In the genomic region with DNA sequence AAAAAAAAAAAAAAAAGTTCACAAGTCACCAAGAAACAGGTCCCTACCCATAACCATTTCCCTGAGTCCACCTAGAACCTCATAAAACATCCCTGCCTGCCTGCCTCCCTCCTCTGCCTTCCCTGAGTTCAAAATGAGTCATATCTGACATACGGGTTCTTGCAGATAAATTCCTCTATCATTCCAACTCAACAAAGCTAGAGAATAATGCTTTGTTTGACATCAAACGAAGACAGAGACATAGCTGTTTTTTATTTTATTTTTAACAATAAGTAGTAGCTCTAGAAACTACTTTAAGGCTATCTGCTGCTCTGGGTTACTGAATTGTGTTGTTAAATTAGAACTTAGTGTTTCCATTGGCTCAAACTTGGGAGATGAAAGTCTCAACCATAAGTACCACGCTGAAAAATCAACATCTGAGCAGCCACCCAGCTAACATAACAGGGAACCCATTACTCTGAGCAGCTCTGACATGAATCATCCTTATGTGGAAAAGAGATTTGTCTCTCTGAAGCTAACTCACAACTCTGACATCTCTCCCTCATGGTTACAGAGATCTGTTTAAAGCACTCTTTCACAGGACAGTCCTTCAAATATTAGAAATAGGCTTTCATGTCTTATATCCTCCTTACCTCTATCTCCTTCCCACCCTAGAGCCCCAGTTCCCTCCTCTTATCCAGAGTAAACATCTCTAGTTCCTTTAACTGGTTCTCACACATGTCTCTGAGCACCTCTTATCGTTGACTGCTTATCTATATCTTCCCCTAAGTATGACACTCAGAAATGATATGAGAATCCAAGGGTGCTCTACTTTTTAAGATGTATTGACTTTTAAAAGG, we compare ENCODE assay signal across 9 cellular contexts. TPM values are rescaled to one million over a fixed set of nuclear protein-coding genes. Genes with fewer than 3 reads are reported as not detected.
A peak's percentile ranks its signal among the peaks of the same experiment; 100 is the strongest.
DNase-seq lines count a peak whose midpoint lies in the region; ATAC-seq and TF ChIP-seq lines count a peak whose summit lies in the region.
"Had no signal": no experiment of that assay in that cellular context is flagged by ENCODE, and none has a peak within 500 bp of the region (broad histone marks: within the 10 kb centered on the region; RNA-seq: fewer than 3 reads in every experiment).

No MANE protein-coding gene starts in this region.

- peak overlapping the region; percentile 70 for H3K27ac ChIP-seq in fibroblast of lung (ENCODE audit: insufficient read depth, low read length)
- H3K27ac ChIP-seq: HL-60 had no signal

- H3K4me1 ChIP-seq in fibroblast of lung (ENCODE audit: control insufficient read depth, extremely low read depth, insufficient read depth, low read length) (peaks cover 18% of the 10 kb centered on the region), skeletal muscle satellite cell (ENCODE audit: control insufficient read depth, insufficient read depth, low read length) (peaks cover 46% of the 10 kb centered on the region)

- H3K36me3 ChIP-seq in fibroblast of lung (ENCODE audit: control insufficient read depth, insufficient read depth, low read length) = no peaks in the 10 kb centered on the region
- peaks cover 5% of the 10 kb centered on the region for H3K36me3 ChIP-seq in skeletal muscle satellite cell (ENCODE audit: insufficient read depth, low read length)

- TF ChIP-seq CTCF in fibroblast of lung (conservative IDR thresholded peaks at IDR 0.05 in 1 of 2, IDR thresholded peaks at IDR 0.05 in 1 of 2; ENCODE audit: low read depth in 1 of 2, low read length in 2 of 2) = no peak

- ATAC-seq in GM19351 (IDR thresholded peaks at IDR 0.05; ENCODE audit: unreplicated experiment) (no peak), GM18858 (IDR thresholded peaks at IDR 0.05; ENCODE audit: unreplicated experiment) (no peak), GM18511 (IDR thresholded peaks at IDR 0.05; ENCODE audit: unreplicated experiment) (no peak)

- peaks cover 78% of the 10 kb centered on the region for H3K79me2 ChIP-seq in fibroblast of lung (ENCODE audit: control insufficient read depth, insufficient read depth, low read length)

- peak overlapping the region; percentile 67 for H3K4me2 ChIP-seq in fibroblast of lung (ENCODE audit: extremely low read depth, insufficient read depth, low read length)
- peak overlapping the region; percentile 81 for H3K4me2 ChIP-seq in skeletal muscle satellite cell (ENCODE audit: low read length)

- H3K9me3 ChIP-seq in fibroblast of lung (ENCODE audit: control insufficient read depth, insufficient read depth, low read depth, low read length) (no peaks in the 10 kb centered on the region), skeletal muscle satellite cell (replicated peaks; ENCODE audit: low read length) (no peaks in the 10 kb centered on the region)

- H2AFZ ChIP-seq in fibroblast of lung (ENCODE audit: low read length) = no peak overlapping the region

- H4K20me1 ChIP-seq in fibroblast of lung (ENCODE audit: control insufficient read depth, extremely low read depth, insufficient read depth, low read length) = no peaks in the 10 kb centered on the region

- H3K4me3 ChIP-seq in fibroblast of lung (replicated peaks in 1 of 4; ENCODE audit: control extremely low read depth in 1 of 4, insufficient read depth in 1 of 4, low read depth in 3 of 4, low read length in 4 of 4) = peak overlapping the region in 3 of 4 experiments; percentile 22 to 38 (median 24)
- peak overlapping the region; percentile 40 for H3K4me3 ChIP-seq in skeletal muscle satellite cell (ENCODE audit: low read length)

- no peak overlapping the region for H3K9ac ChIP-seq in fibroblast of lung (ENCODE audit: insufficient read depth, low read length)
- H3K9ac ChIP-seq in skeletal muscle satellite cell (ENCODE audit: low read depth, low read length) = peak overlapping the region; percentile 70

- DNase-seq in GM04504 (ENCODE audit: low read depth) = peak; percentile 33
- peak; percentile 53 to 86 for DNase-seq in SW 1271 (lab: John Stamatoyannopoulos, UW)
- peak; percentile 62 to 84 for DNase-seq in fibroblast of lung (ENCODE audit: low read depth in 2 of 2)
- DNase-seq in KG1 (lab: John Stamatoyannopoulos, UW) = no peak

- no peaks in the 10 kb centered on the region for H3K27me3 ChIP-seq in fibroblast of lung (ENCODE audit: control insufficient read depth, insufficient read depth, low read length)
- H3K27me3 ChIP-seq in skeletal muscle satellite cell (ENCODE audit: control insufficient read depth, insufficient read depth, low read length) = no peaks in the 10 kb centered on the region

RNA-seq across cellular contexts. Expression of a gene that starts 12.1 kb away (rescaled TPM):
- 44.7 and 48.2 TPM in 2 replicates for total RNA-seq in fibroblast of lung
- 43.5 and 48.8 TPM in 2 replicates for polyA plus RNA-seq in fibroblast of lung
- polyA plus RNA-seq in fibroblast of lung (2012) = 23.8 and 25.7 TPM in 2 replicates
- 75.3 and 82.1 TPM in 2 replicates for polyA minus RNA-seq in fibroblast of lung (ENCODE audit: low replicate concordance)
- 29.3 and 34.2 TPM in 2 replicates for total RNA-seq in skeletal muscle satellite cell (2012; rRNA removed)

RNA-seq across cellular contexts. Expression of a gene that starts 59.4 kb away (rescaled TPM):
- total RNA-seq in fibroblast of lung = 0.17 and 0.26 TPM in 2 replicates
- 0.08 and 0.15 TPM in 2 replicates for polyA plus RNA-seq in fibroblast of lung
- 0.06 and 0.14 TPM in 2 replicates for polyA plus RNA-seq in fibroblast of lung (2012)
- polyA minus RNA-seq in fibroblast of lung (ENCODE audit: low replicate concordance) = 0.04 TPM in 1 of 2 replicates, not detected in the other
- under 0.01 TPM in 1 of 2 replicates, not detected in the other for total RNA-seq in skeletal muscle satellite cell (2012; rRNA removed)
